Comparison of ENCODE assay signal across 8 cellular contexts in the genomic region with DNA sequence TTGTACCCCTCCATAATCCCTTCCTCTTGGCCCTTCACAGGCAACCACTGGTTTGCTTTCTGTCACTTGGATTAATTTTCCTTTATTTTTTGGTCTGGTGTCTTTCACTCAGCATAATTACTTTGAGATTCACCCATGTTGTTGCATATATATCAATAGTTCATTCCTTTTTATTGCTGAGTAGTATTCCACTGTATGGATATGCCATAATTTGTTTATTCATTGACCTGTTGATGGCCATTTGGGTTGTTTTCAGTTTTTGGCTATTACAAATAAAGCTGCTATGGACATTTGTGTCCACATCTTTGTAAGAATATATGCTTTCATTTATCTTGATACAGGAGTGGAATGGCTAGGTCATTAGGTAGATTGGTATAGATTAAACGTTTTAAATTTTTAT.
"Had no signal": no experiment of that assay in that cellular context is flagged by ENCODE, and none has a peak within 500 bp of the region (broad histone marks: within the 10 kb centered on the region; RNA-seq: fewer than 3 reads in every experiment).

No MANE protein-coding gene starts in this region.

- H3K27me3 Mint-ChIP-seq: IgD-negative memory B cell had no signal

- H3K9ac ChIP-seq: KMS-11 had no signal

- FAIRE-seq: HepG2, HTR-8/SVneo had no signal

- H3K27ac ChIP-seq: HL-60, KMS-11 had no signal

- H3K4me2 ChIP-seq: KMS-11 had no signal

- DNase-seq: IMR-90, KBM-7, KG1 had no signal

- H3K27ac Mint-ChIP-seq: IgD-negative memory B cell had no signal

- ATAC-seq: HepG2 had no signal

- H3K9me3 Mint-ChIP-seq: IgD-negative memory B cell had no signal

- H3K4me3 Mint-ChIP-seq: IgD-negative memory B cell had no signal
